ENCODE assay signal across 1 cellular context in the genomic region with DNA sequence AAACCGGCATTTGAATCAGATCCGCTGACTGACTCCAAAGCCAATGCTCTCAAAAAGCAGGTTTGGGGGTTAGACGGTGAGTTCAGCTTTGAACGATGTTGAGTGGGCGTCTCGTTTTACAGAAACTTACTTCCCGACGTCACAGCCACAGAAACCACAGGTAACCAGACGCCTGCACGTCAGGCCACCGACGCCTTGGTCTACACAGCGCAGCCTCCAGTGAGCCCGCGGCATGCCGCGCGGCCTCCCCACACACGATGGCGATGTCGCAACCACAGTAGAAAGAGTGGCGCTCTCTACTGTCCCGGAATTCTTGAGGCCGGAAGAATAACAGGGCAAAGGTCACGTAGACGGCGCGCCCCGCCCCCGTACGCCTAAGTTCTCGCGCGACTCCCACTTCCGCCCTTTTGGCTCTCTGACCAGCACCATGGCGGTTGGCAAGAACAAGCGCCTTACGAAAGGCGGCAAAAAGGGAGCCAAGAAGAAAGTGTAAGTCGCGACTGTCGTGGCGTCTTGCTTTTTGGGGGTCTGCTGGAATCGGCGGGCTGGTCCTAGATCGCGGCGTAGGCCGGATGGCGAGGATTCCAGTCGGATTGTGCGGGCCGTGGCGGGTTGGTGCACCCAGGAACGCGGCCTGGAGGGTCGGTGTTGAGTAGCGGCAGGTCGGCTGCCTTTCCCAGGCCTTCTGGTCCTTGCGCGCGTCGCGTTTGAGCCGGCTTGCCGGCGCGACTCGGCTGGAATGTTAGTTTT.
TF ChIP-seq lines count a peak whose summit lies in the region.

Gene RPS3A, plus strand, starts transcription at position 403 of the 750 bp plus-strand sequence. Its CDS starts 25 bp downstream, at position 428.

TF ChIP-seq in K562, 482 proteins besides CTCF, POLR2A, EP300 and RAD21 (continued from another document and continues in another):
- TF ChIP-seq, protein P1, sequence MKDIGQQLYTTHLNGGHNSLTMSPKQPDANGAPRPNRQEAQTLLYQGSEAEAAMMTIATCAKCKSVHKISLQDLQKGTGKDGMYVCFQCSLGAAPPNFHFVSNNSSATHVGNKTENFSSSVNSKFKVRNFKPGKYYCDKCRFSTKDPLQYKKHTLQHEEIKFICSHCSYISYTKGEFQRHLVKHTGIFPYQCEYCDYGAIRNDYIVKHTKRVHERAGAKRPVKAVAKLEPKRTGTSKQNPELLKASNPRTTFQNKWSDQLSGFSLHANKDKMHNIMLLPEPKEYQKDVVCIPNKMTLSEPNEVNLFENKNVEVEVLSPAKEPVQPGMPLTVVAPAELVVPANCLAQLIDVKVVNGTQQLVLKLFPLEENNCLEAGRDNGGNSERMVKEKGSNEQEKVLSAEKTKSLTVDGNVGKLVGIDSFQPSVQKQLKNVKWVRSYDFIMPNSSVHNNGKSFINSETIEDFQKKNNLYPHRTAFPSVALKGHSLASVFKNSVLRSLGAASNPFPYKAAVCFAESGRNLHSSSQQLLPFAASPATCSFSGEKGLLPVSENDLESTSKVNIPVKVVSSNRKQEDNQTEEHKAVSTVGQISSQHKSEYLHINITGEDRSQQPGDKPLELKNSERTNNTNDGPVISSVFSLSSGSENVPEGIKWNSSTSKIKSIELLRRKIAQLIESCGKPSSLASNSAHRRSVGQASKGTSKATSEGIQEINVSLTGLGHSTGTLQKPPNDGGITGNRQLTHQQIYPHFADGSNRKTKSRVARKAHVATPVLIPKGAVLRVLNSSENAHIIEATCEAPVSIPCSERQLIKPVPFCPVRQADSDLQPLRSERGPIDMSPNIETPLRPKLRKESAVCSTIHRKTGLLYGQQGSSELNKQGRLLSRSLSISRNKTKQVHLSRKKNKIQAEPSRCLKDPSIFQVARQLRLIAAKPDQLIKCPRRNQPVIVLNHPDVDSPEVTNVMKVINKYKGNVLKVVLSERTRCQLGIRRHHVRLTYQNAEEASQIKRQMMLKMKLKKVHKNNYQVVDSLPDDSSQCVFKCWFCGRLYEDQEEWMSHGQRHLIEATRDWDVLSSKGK (CRISPR knock-in tag; IDR thresholded peaks at IDR 0.05): no peak
- TF ChIP-seq TCF7L2 (IDR thresholded peaks at IDR 0.05; ENCODE audit: low read depth, low read length) (no peak), ELK1 (CRISPR knock-in tag; IDR thresholded peaks at IDR 0.05) (no peak), ZNF561 (CRISPR knock-in tag; conservative IDR thresholded peaks at IDR 0.05) (no peak), ZBTB11 (CRISPR knock-in tag; IDR thresholded peaks at IDR 0.05) (no peak), JUNB (CRISPR knock-in tag; conservative IDR thresholded peaks at IDR 0.05) (no peak), SRSF9 (IDR thresholded peaks at IDR 0.05; ENCODE audit: borderline replicate concordance, low read depth, low read length) (no peak), ZC3H8 (IDR thresholded peaks at IDR 0.05) (no peak), ARNT (IDR thresholded peaks at IDR 0.05) (peak; percentile 14 to 86; a peak in 3 of 4 replicates), NCOA4 (IDR thresholded peaks at IDR 0.05; ENCODE audit: partially characterized antibody) (no peak), MBD2 (IDR thresholded peaks at IDR 0.05; ENCODE audit: borderline replicate concordance, low read depth) (peak; percentile 84; the same call in 1 of the 2 replicates), FOXP4 (CRISPR knock-in tag; IDR thresholded peaks at IDR 0.05; ENCODE audit: borderline replicate concordance) (peak; percentile 87), MTA3 (IDR thresholded peaks at IDR 0.05; ENCODE audit: borderline replicate concordance) (peak; percentile 97), ZNF77 (CRISPR knock-in tag; IDR thresholded peaks at IDR 0.05) (no peak), NR2C2 (CRISPR knock-in tag; IDR thresholded peaks at IDR 0.05) (peak; percentile 100), NR2C2 (tag; IDR thresholded peaks at IDR 0.05) (peak; percentile 100), ZFP36 (IDR thresholded peaks at IDR 0.05; ENCODE audit: low read depth, low read length, partially characterized antibody) (no peak), MECOM (CRISPR knock-in tag; IDR thresholded peaks at IDR 0.05) (no peak), ZNF274 (IDR thresholded peaks at IDR 0.05; ENCODE audit: borderline replicate concordance, low read depth, low read length) (no peak), LARP7 (IDR thresholded peaks at IDR 0.05) (no peak), GABPB1 (CRISPR knock-in tag; IDR thresholded peaks at IDR 0.05) (peak; percentile 95), MAZ (CRISPR knock-in tag; conservative IDR thresholded peaks at IDR 0.05 in 1 of 2, IDR thresholded peaks at IDR 0.05 in 1 of 2) (peak; percentile 32 to 87; a peak in 2 of 4 replicates), GABPA (tag; conservative IDR thresholded peaks at IDR 0.05; ENCODE audit: low read depth) (peak; percentile 97), TAF7 (tag; IDR thresholded peaks at IDR 0.05) (peak; percentile 100), FOXA1 (IDR thresholded peaks at IDR 0.05; ENCODE audit: borderline replicate concordance) (no peak), ZBTB7A (IDR thresholded peaks at IDR 0.05; ENCODE audit: borderline replicate concordance, control insufficient read depth, low read depth, low read length) (peak; percentile 12; the same call in 1 of the 2 replicates), MCM2 (IDR thresholded peaks at IDR 0.05; ENCODE audit: low read depth) (no peak), KAT2B (IDR thresholded peaks at IDR 0.05; ENCODE audit: low read depth, low read length) (no peak), SREBF1 (IDR thresholded peaks at IDR 0.05; ENCODE audit: borderline replicate concordance, low read depth, low read length) (no peak), ZNF384 (IDR thresholded peaks at IDR 0.05; ENCODE audit: low read depth, low read length) (no peak), GTF2E2 (tag; IDR thresholded peaks at IDR 0.05) (peak; percentile 98), ARID1B (IDR thresholded peaks at IDR 0.05) (peak; percentile 53), SNIP1 (IDR thresholded peaks at IDR 0.05; ENCODE audit: low read depth) (peak; percentile 96), ZNF263 (CRISPR knock-in tag; IDR thresholded peaks at IDR 0.05; ENCODE audit: borderline replicate concordance) (0 out of 2 replicates have a peak, but pooled peaks have one; percentile 52), ZBTB12 (CRISPR knock-in tag; IDR thresholded peaks at IDR 0.05) (peak; percentile 43; the same call in 1 of the 2 replicates), NR2F6 (CRISPR knock-in tag; IDR thresholded peaks at IDR 0.05) (no peak), ZNF143 (CRISPR knock-in tag; IDR thresholded peaks at IDR 0.05) (no peak)
- TF ChIP-seq, protein P2, sequence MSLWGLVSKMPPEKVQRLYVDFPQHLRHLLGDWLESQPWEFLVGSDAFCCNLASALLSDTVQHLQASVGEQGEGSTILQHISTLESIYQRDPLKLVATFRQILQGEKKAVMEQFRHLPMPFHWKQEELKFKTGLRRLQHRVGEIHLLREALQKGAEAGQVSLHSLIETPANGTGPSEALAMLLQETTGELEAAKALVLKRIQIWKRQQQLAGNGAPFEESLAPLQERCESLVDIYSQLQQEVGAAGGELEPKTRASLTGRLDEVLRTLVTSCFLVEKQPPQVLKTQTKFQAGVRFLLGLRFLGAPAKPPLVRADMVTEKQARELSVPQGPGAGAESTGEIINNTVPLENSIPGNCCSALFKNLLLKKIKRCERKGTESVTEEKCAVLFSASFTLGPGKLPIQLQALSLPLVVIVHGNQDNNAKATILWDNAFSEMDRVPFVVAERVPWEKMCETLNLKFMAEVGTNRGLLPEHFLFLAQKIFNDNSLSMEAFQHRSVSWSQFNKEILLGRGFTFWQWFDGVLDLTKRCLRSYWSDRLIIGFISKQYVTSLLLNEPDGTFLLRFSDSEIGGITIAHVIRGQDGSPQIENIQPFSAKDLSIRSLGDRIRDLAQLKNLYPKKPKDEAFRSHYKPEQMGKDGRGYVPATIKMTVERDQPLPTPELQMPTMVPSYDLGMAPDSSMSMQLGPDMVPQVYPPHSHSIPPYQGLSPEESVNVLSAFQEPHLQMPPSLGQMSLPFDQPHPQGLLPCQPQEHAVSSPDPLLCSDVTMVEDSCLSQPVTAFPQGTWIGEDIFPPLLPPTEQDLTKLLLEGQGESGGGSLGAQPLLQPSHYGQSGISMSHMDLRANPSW (CRISPR knock-in tag; IDR thresholded peaks at IDR 0.05): peak; percentile 91
- TF ChIP-seq, protein P3, sequence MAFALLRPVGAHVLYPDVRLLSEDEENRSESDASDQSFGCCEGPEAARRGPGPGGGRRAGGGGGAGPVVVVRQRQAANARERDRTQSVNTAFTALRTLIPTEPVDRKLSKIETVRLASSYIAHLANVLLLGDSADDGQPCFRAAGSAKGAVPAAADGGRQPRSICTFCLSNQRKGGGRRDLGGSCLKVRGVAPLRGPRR (CRISPR knock-in tag; IDR thresholded peaks at IDR 0.05): no peak
